8 cellular contexts compared by ENCODE assay signal in genomic region chr15:92906563-92907081, GRCh38. TPM values are rescaled to one million over a fixed set of nuclear protein-coding genes. Genes with fewer than 3 reads are reported as not detected.
DNase-seq lines count a peak whose midpoint lies in the region; ATAC-seq and TF ChIP-seq lines count a peak whose summit lies in the region.

No MANE protein-coding gene starts in this region.

- no peak for TF ChIP-seq CTCF in VCaP (conservative IDR thresholded peaks at IDR 0.05)

- no peaks in the 10 kb centered on the region for H3K9me3 ChIP-seq in SJCRH30 (replicated peaks)

- H3K4me3 ChIP-seq in skeletal muscle cell (ENCODE audit: low read depth, low read length) (peak overlapping the region; percentile 14), SJCRH30 (no peak overlapping the region)

- peaks cover 40% of the 10 kb centered on the region for H3K36me3 ChIP-seq in SJCRH30

- peak; percentile 47 for DNase-seq in activated T-cell treated with anti-CD3 and anti-CD28 coated beads for 24 hours (ENCODE audit: low read depth)
- DNase-seq in activated T-cell treated with anti-CD3 and anti-CD28 coated beads, Interleukin-2, amount 50 U/mL, for 48 hours: no peak
- DNase-seq in skeletal muscle cell (ENCODE audit: low read depth): no peak
- no peak for DNase-seq in SJCRH30
- DNase-seq in NCI-H748 (lab: John Stamatoyannopoulos, UW; ENCODE audit: unreplicated experiment): no peak

- peaks cover 23% of the 10 kb centered on the region for H3K4me1 ChIP-seq in SJCRH30

- H3K27ac ChIP-seq in VCaP: peak overlapping the region; percentile 96
- H3K27ac ChIP-seq in SJCRH30: no peak overlapping the region

- H3K27me3 ChIP-seq in SJCRH30: no peaks in the 10 kb centered on the region

- ATAC-seq in HG03064 (IDR thresholded peaks at IDR 0.05; ENCODE audit: low read depth, unreplicated experiment): peak; percentile 31
- peak; percentile 63 for ATAC-seq in esophagus mucosa

RNA-seq across cellular contexts. Expression of gene CHD2, which starts 6.5 kb away (rescaled TPM):
- 67.5 TPM for total RNA-seq in esophagus mucosa
- 64.8 and 82.6 TPM in 2 replicates for total RNA-seq in SJCRH30 (2014; rRNA removed; shearing (Covaris generic))
